In the genomic region with DNA sequence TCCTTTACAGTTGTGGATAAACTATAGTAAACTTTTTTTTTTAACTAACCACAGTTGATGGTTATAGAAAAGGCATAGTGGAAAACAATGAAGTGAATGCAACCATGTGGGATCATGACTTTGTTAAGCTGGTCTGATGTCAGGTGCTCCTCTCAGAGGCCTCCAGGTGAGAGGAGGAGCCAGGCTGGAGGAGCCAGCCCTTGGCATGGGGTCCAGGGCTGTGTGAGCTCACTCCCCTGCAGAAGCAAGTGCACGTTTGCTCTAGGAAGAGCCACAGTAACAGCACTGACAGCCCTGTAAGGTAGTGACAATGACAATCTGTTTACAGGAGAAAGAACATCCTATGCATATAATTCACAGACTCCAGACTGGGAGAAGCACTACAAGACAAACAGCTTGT, we compare ENCODE assay signal across 28 cellular contexts. TPM values are rescaled to one million over a fixed set of nuclear protein-coding genes. Genes with fewer than 3 reads are reported as not detected.
"Had no signal": no experiment of that assay in that cellular context is flagged by ENCODE, and none has a peak within 500 bp of the region (broad histone marks: within the 10 kb centered on the region; RNA-seq: fewer than 3 reads in every experiment).

No MANE protein-coding gene starts in this region.

- H3K9me3 ChIP-seq: ascending aorta, body of pancreas, SJCRH30, SK-N-SH had no signal

- H3K9ac ChIP-seq: SK-N-SH had no signal

- H3K9me3 Mint-ChIP-seq: activated naive CD4-positive, alpha-beta T cell treated with anti-CD3 and anti-CD28 coated beads, Interleukin-2, amount 50 U/mL, for 72 hours; activated naive CD8-positive, alpha-beta T cell treated with anti-CD3 and anti-CD28 coated beads, Interleukin-2, amount 50 U/mL, for 24 hours; central memory CD8-positive, alpha-beta T cell had no signal

- H3K4me3 ChIP-seq: ascending aorta, body of pancreas, K562, SJCRH30 had no signal

- H3K4me3 Mint-ChIP-seq: activated naive CD8-positive, alpha-beta T cell treated with anti-CD3 and anti-CD28 coated beads, Interleukin-2, amount 50 U/mL, for 24 hours; central memory CD8-positive, alpha-beta T cell had no signal

- H3K27me3 ChIP-seq: ascending aorta, body of pancreas, SJCRH30 had no signal

- H3K27me3 Mint-ChIP-seq: activated naive CD8-positive, alpha-beta T cell treated with anti-CD3 and anti-CD28 coated beads, Interleukin-2, amount 50 U/mL, for 24 hours; central memory CD8-positive, alpha-beta T cell had no signal

- H3K36me3 ChIP-seq: SJCRH30 had no signal

- H3K27ac ChIP-seq: ascending aorta, body of pancreas, SJCRH30, WERI-Rb-1 had no signal

- ATAC-seq: activated naive CD4-positive, alpha-beta T cell treated with anti-CD3 and anti-CD28 coated beads, Interleukin-2, amount 50 U/mL, for 72 hours; activated naive CD8-positive, alpha-beta T cell treated with anti-CD3 and anti-CD28 coated beads, Interleukin-2, amount 50 U/mL, for 24 hours; body of pancreas; K562; Panc1; Right ventricle myocardium inferior had no signal

- H3K27ac Mint-ChIP-seq: activated naive CD8-positive, alpha-beta T cell treated with anti-CD3 and anti-CD28 coated beads, Interleukin-2, amount 50 U/mL, for 24 hours had no signal

- H3K4me2 ChIP-seq: SK-N-SH had no signal

- DNase-seq: activated CD4-positive, alpha-beta T cell treated with anti-CD3 and anti-CD28 coated beads for 4 hours; activated CD8-positive, alpha-beta memory T cell treated with anti-CD3 and anti-CD28 coated beads, Interleukin-2, amount 50 U/mL, for 4 hours; activated naive CD4-positive, alpha-beta T cell; activated naive CD8-positive, alpha-beta T cell treated with anti-CD3 and anti-CD28 coated beads, Interleukin-2, amount 50 U/mL, for 24 hours; amniotic stem cell; body of pancreas; Karpas-422; MM.1S; NCI-H1105; NCI-H1436; NCI-H187 treated with DMSO at 0.1 percent for 48 hours; NCI-H2081 treated with DMSO at 0.1 percent for 48 hours; NCI-H345; NCI-H510A; NCI-H526 treated with DMSO at 0.1 percent for 48 hours; NCI-H82; OCI-M1; RPMI8226; SJCRH30; SK-N-SH; T-helper 1 cell; WERI-Rb-1 had no signal

RNA-seq across cellular contexts. Expression of a gene that starts 6.7 kb away (rescaled TPM):
- total RNA-seq: ascending aorta had no signal
